Comparison of ENCODE assay signal across 15 cellular contexts in genomic region chr13:112132619-112133018, GRCh38.
DNase-seq lines count a peak whose midpoint lies in the region; ATAC-seq and TF ChIP-seq lines count a peak whose summit lies in the region.
"Had no signal": no experiment of that assay in that cellular context is flagged by ENCODE, and none has a peak within 500 bp of the region (broad histone marks: within the 10 kb centered on the region; RNA-seq: fewer than 3 reads in every experiment).

No MANE protein-coding gene starts in this region.

- H3K36me3 Mint-ChIP-seq in natural killer cell: no peaks in the 10 kb centered on the region
- no peaks in the 10 kb centered on the region for H3K36me3 Mint-ChIP-seq in natural killer cell treated with Interleukin-12 subunit alpha and Interleukin-12 subunit beta and Interleukin-15 and Interleukin-18, amount 100 ng/mL, for 72 hours
- H3K36me3 Mint-ChIP-seq in neural progenitor cell: no peaks in the 10 kb centered on the region
- no peaks in the 10 kb centered on the region for H3K36me3 Mint-ChIP-seq in type B pancreatic cell
- H3K36me3 Mint-ChIP-seq: CD4-positive, CD25-positive, alpha-beta regulatory T cell had no signal

- no peak for ATAC-seq in natural killer cell
- ATAC-seq in natural killer cell treated with Interleukin-12 subunit alpha and Interleukin-12 subunit beta and Interleukin-15 and Interleukin-18, amount 100 ng/mL, for 72 hours: no peak
- ATAC-seq in HG02588 (IDR thresholded peaks at IDR 0.05; ENCODE audit: unreplicated experiment): no peak
- ATAC-seq: HepG2 had no signal

- no peak overlapping the region for H2AFZ ChIP-seq in neural progenitor cell (replicated peaks)

- H3K27ac Mint-ChIP-seq in natural killer cell (no peak overlapping the region), neural progenitor cell (peak overlapping the region; percentile 60), type B pancreatic cell (no peak overlapping the region)
- H3K27ac Mint-ChIP-seq in natural killer cell treated with Interleukin-12 subunit alpha and Interleukin-12 subunit beta and Interleukin-15 and Interleukin-18, amount 100 ng/mL, for 72 hours: no peak overlapping the region
- H3K27ac Mint-ChIP-seq: CD4-positive, CD25-positive, alpha-beta regulatory T cell had no signal

- no peak overlapping the region for H3K4me2 ChIP-seq in neural progenitor cell
- H3K4me2 ChIP-seq: BLaER1 treated with 17β-estradiol and CSF1 and Interleukin-3, amounts not matched to agents 10 nM and 100 nM had no signal

- peak; percentile 4 for DNase-seq in natural killer cell
- no peak for DNase-seq in natural killer cell treated with Interleukin-12 subunit alpha and Interleukin-12 subunit beta and Interleukin-15 and Interleukin-18, amount 100 ng/mL, for 72 hours (ENCODE audit: low spot score)
- DNase-seq in neural progenitor cell (ENCODE audit: low spot score): no peak
- DNase-seq in type B pancreatic cell (ENCODE audit: extremely low spot score, unreplicated experiment): peak; percentile 24
- no peak for DNase-seq in NCI-H524 (lab: John Stamatoyannopoulos, UW)
- DNase-seq in OCI-M1 (lab: John Stamatoyannopoulos, UW): no peak
- DNase-seq: 8988T; AML-193; CD4-positive, CD25-positive, alpha-beta regulatory T cell; DMS53; GF-D8 had no signal

- H3K4me3 Mint-ChIP-seq in natural killer cell (no peak overlapping the region), neural progenitor cell (no peak overlapping the region), type B pancreatic cell (no peak overlapping the region)
- H3K4me3 Mint-ChIP-seq in natural killer cell treated with Interleukin-12 subunit alpha and Interleukin-12 subunit beta and Interleukin-15 and Interleukin-18, amount 100 ng/mL, for 72 hours: no peak overlapping the region
- H3K4me3 Mint-ChIP-seq: CD4-positive, CD25-positive, alpha-beta regulatory T cell had no signal

- no peak overlapping the region for H3K4me3 ChIP-seq in neural progenitor cell
- H3K4me3 ChIP-seq: BLaER1 treated with 17β-estradiol and CSF1 and Interleukin-3, amounts not matched to agents 10 nM and 100 nM; HAP-1 had no signal

- H3K27ac ChIP-seq in neural progenitor cell: no peak overlapping the region
- H3K27ac ChIP-seq: BLaER1 treated with 17β-estradiol and CSF1 and Interleukin-3, amounts not matched to agents 10 nM and 100 nM had no signal

- H3K9me3 Mint-ChIP-seq in natural killer cell (no peaks in the 10 kb centered on the region), neural progenitor cell (peaks cover 2% of the 10 kb centered on the region), type B pancreatic cell (no peaks in the 10 kb centered on the region)
- no peaks in the 10 kb centered on the region for H3K9me3 Mint-ChIP-seq in natural killer cell treated with Interleukin-12 subunit alpha and Interleukin-12 subunit beta and Interleukin-15 and Interleukin-18, amount 100 ng/mL, for 72 hours

- no peaks in the 10 kb centered on the region for H4K20me1 ChIP-seq in neural progenitor cell (ENCODE audit: low read depth)
- H4K20me1 ChIP-seq: BLaER1 treated with 17β-estradiol and CSF1 and Interleukin-3, amounts not matched to agents 10 nM and 100 nM had no signal

- H3K4me1 ChIP-seq in neural progenitor cell: no peaks in the 10 kb centered on the region
- H3K4me1 ChIP-seq: HAP-1 had no signal

- H3K79me2 ChIP-seq in neural progenitor cell (ENCODE audit: low read depth): no peaks in the 10 kb centered on the region

- H3K9ac ChIP-seq in neural progenitor cell: no peak overlapping the region
- H3K9ac ChIP-seq: BLaER1 treated with 17β-estradiol and CSF1 and Interleukin-3, amounts not matched to agents 10 nM and 100 nM had no signal

- no peaks in the 10 kb centered on the region for H3F3A ChIP-seq in neural progenitor cell (ENCODE audit: low read depth)

- H3K27me3 ChIP-seq in neural progenitor cell: no peaks in the 10 kb centered on the region

- H3K4me1 Mint-ChIP-seq in natural killer cell: no peaks in the 10 kb centered on the region
- H3K4me1 Mint-ChIP-seq in natural killer cell treated with Interleukin-12 subunit alpha and Interleukin-12 subunit beta and Interleukin-15 and Interleukin-18, amount 100 ng/mL, for 72 hours (ENCODE audit: low read depth in 2 of 2): no peaks in the 10 kb centered on the region
- H3K4me1 Mint-ChIP-seq in neural progenitor cell: peaks cover 27% of the 10 kb centered on the region
- H3K4me1 Mint-ChIP-seq in type B pancreatic cell (ENCODE audit: unreplicated experiment): no peaks in the 10 kb centered on the region
- H3K4me1 Mint-ChIP-seq: CD4-positive, CD25-positive, alpha-beta regulatory T cell had no signal

- H3K27me3 Mint-ChIP-seq in natural killer cell (ENCODE audit: low read depth in 2 of 2): peaks cover 6 to 8% of the 10 kb centered on the region in 2 donors
- peaks cover 8 to 11% of the 10 kb centered on the region in 2 donors for H3K27me3 Mint-ChIP-seq in natural killer cell treated with Interleukin-12 subunit alpha and Interleukin-12 subunit beta and Interleukin-15 and Interleukin-18, amount 100 ng/mL, for 72 hours
- H3K27me3 Mint-ChIP-seq in neural progenitor cell (ENCODE audit: insufficient read depth, low read depth): peaks cover 5% of the 10 kb centered on the region
- peaks cover 68% of the 10 kb centered on the region for H3K27me3 Mint-ChIP-seq in type B pancreatic cell

- intact Hi-C loops in natural killer cell (cut with micrococcal nuclease): no loop called here

- H3K36me3 ChIP-seq in neural progenitor cell: no peaks in the 10 kb centered on the region
- H3K36me3 ChIP-seq: BLaER1 treated with 17β-estradiol and CSF1 and Interleukin-3, amounts not matched to agents 10 nM and 100 nM; HAP-1 had no signal

- TF ChIP-seq CTCF in natural killer cell (IDR thresholded peaks at IDR 0.05) (no peak), neural progenitor cell (IDR thresholded peaks at IDR 0.05) (no peak), type B pancreatic cell (conservative IDR thresholded peaks at IDR 0.05) (no peak)

- H3K9me3 ChIP-seq in neural progenitor cell (ENCODE audit: low read depth): no peaks in the 10 kb centered on the region
- H3K9me3 ChIP-seq: BLaER1 treated with 17β-estradiol and CSF1 and Interleukin-3, amounts not matched to agents 10 nM and 100 nM; HAP-1 had no signal

Comparison
In these comparisons a context has a peak if more than half of its experiments do, and no peak if none do; other contexts are left out.
1. DNase-seq: peak in natural killer cell (single experiment) and type B pancreatic cell (single experiment); none in natural killer cell treated with Interleukin-12 subunit alpha and Interleukin-12 subunit beta and Interleukin-15 and Interleukin-18, amount 100 ng/mL, for 72 hours (single experiment), neural progenitor cell (single experiment), NCI-H524 (0 of 2) and OCI-M1 (single experiment).